ENCODE assay signal across 1 cellular context in the genomic region with DNA sequence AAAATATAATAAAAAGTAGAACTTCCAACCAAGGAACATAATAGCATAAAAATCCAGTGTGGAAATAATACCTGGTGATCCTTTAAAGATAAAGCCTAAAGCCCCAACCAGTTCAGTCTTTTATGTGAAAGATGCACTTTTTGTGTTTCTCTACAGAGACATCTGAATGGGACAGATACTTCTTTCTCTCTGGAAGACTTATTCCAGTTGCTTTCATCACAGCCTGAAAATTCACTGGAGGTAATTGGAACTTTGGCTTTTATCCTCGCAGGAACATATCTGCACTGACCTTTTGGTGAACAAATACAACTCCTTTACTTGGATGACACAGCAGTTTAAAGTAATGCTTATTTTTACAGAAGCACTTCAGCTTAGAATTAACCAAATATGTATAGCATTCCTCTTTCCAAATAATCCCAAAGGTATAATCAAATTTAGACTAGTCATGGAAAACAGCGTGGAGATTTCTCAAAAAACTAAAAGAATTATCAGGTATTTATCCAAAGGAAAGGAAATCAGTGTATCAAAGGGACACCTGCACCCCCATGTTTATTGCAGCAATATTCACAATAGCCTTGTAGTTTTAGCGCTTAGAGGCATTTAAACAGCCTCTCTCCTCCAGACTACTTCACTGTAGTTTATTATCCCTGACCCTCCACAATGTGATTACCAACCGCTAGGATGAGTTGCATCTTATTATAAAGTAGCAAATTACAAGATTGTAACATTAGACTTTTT.
TF ChIP-seq lines count a peak whose summit lies in the region.

No MANE protein-coding gene starts in this region.

TF ChIP-seq in K562, 482 proteins besides CTCF, POLR2A, EP300 and RAD21:
- TF ChIP-seq USF1 (CRISPR knock-in tag; IDR thresholded peaks at IDR 0.05) (no peak), POLR2B (IDR thresholded peaks at IDR 0.05; ENCODE audit: low read depth, partially characterized antibody) (peak; percentile 13), ZNF592 (IDR thresholded peaks at IDR 0.05) (peak; percentile 52; the same call in 1 of the 2 replicates), SMARCE1 (IDR thresholded peaks at IDR 0.05) (peak; percentile 20; the same call in 1 of the 2 replicates), MAFF (IDR thresholded peaks at IDR 0.05; ENCODE audit: low read length) (peak; percentile 84), SMAD3 (CRISPR knock-in tag; conservative IDR thresholded peaks at IDR 0.05) (no peak), GATA2 (CRISPR knock-in tag; IDR thresholded peaks at IDR 0.05) (0 out of 2 replicates have a peak, but pooled peaks have one; percentile 5), NFE2L1 (tag; IDR thresholded peaks at IDR 0.05; ENCODE audit: borderline replicate concordance, low read depth) (peak; percentile 86), RBM15 (IDR thresholded peaks at IDR 0.05; ENCODE audit: insufficient read depth, low read length) (no peak), BACH1 (tag; IDR thresholded peaks at IDR 0.05) (peak; percentile 10; the same call in 1 of the 2 replicates), ARID1B (IDR thresholded peaks at IDR 0.05) (peak; percentile 29; the same call in 1 of the 2 replicates), DPF2 (IDR thresholded peaks at IDR 0.05) (peak; percentile 45; the same call in 1 of the 2 replicates), MAFK (IDR thresholded peaks at IDR 0.05; ENCODE audit: low read length) (peak; percentile 79), ATF3 (IDR thresholded peaks at IDR 0.05) (no peak), ATF3 (CRISPR knock-in tag; conservative IDR thresholded peaks at IDR 0.05) (no peak), ZNF316 (IDR thresholded peaks at IDR 0.05) (peak; percentile 91), NFE2 (IDR thresholded peaks at IDR 0.05; ENCODE audit: low read depth) (peak; percentile 90), C11orf30 (IDR thresholded peaks at IDR 0.05; ENCODE audit: low read depth) (peak; percentile 90), POLR2AphosphoS2 (IDR thresholded peaks at IDR 0.05; ENCODE audit: low read length) (peak; percentile 87; the same call in 1 of the 2 replicates), NR2C2 (CRISPR knock-in tag; IDR thresholded peaks at IDR 0.05) (no peak), NR2C2 (tag; IDR thresholded peaks at IDR 0.05) (peak; percentile 41; the same call in 1 of the 2 replicates), POLR2H (tag; IDR thresholded peaks at IDR 0.05; ENCODE audit: low read depth) (peak; percentile 49; the same call in 1 of the 2 replicates), MAFG (tag; conservative IDR thresholded peaks at IDR 0.05) (peak; percentile 94), SUPT5H (IDR thresholded peaks at IDR 0.05) (0 out of 2 replicates have a peak, but pooled peaks have one; percentile 16), DNMT1 (IDR thresholded peaks at IDR 0.05) (peak; percentile 12; the same call in 1 of the 2 replicates)
- TF ChIP-seq, protein P1, sequence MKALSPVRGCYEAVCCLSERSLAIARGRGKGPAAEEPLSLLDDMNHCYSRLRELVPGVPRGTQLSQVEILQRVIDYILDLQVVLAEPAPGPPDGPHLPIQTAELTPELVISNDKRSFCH (CRISPR knock-in tag; IDR thresholded peaks at IDR 0.05) = no peak
- TF ChIP-seq, protein P1 (tag; IDR thresholded peaks at IDR 0.05) = peak; percentile 95
- TF ChIP-seq, protein P2, sequence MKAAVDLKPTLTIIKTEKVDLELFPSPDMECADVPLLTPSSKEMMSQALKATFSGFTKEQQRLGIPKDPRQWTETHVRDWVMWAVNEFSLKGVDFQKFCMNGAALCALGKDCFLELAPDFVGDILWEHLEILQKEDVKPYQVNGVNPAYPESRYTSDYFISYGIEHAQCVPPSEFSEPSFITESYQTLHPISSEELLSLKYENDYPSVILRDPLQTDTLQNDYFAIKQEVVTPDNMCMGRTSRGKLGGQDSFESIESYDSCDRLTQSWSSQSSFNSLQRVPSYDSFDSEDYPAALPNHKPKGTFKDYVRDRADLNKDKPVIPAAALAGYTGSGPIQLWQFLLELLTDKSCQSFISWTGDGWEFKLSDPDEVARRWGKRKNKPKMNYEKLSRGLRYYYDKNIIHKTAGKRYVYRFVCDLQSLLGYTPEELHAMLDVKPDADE (conservative IDR thresholded peaks at IDR 0.05; ENCODE audit: control insufficient read depth, low read depth, low read length) = no peak
TF ChIP-seq in K562: peak in this region for 20.
